In the genomic region with DNA sequence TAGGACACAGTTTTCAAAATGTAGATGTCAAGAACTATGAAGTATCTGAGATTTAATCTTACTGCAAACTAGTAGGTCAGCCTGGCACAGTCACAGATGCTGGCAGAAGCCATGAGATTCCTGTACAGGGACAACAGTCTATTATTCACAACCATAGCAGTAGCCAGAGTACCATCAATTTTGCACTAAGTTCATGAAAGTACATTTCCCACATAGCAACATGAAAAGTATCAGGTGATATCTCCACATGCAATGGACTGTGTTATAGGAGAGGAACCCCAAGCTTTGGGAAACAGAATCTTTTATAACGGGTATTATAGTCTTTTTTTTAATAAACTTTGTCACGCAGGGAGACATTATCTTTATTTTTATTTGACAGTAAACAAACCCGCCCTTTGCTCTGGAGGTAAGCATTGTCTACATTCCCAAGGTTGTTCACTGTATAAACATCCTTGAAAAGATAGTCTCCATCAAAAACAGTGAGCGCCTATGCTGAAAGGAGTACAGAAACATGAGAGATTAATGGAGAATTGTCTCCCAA, we compare ENCODE assay signal across 24 cellular contexts. TPM values are rescaled to one million over a fixed set of nuclear protein-coding genes. Genes with fewer than 3 reads are reported as not detected.
"Had no signal": no experiment of that assay in that cellular context is flagged by ENCODE, and none has a peak within 500 bp of the region (broad histone marks: within the 10 kb centered on the region; RNA-seq: fewer than 3 reads in every experiment).

No MANE protein-coding gene starts in this region.

- H3K4me2 ChIP-seq: smooth muscle cell had no signal

- H3K27ac ChIP-seq: colonic mucosa, left lung, pancreas, psoas muscle, suprapubic skin, thyroid gland had no signal

- ATAC-seq: esophagus mucosa; left lung; pancreas; stimulated activated naive CD8-positive, alpha-beta T cell treated with anti-CD3 and anti-CD28 coated beads, Interleukin-15, Interleukin-2, amounts not matched to agents 100 U/mL and 50 U/mL, for 24 hours had no signal

- H3K27me3 ChIP-seq: colonic mucosa, heart left ventricle, left lung, pancreas, suprapubic skin, thyroid gland had no signal

- H3K4me3 ChIP-seq: colonic mucosa, heart left ventricle, left lung, lung, pancreas, psoas muscle, smooth muscle cell, suprapubic skin, thyroid gland had no signal

- H3K36me3 ChIP-seq: colonic mucosa, heart left ventricle, left lung, pancreas, suprapubic skin, thyroid gland had no signal

- H3K9me3 ChIP-seq: colonic mucosa, heart left ventricle, left lung, pancreas, psoas muscle, suprapubic skin, thyroid gland had no signal

- H3K4me1 ChIP-seq: colonic mucosa, pancreas, psoas muscle had no signal

- DNase-seq: colonic mucosa; effector memory CD4-positive, alpha-beta T cell; heart left ventricle; hypothalamus; kidney glomerular epithelial cell; left lung; mesenchymal stem cell; midbrain; naive B cell; occipital lobe; pancreas; psoas muscle; retina; stimulated activated CD4-positive, alpha-beta T cell treated with anti-CD3 and anti-CD28 coated beads, Interleukin-2, amount 100 ng/mL, for 48 hours; stimulated activated naive CD8-positive, alpha-beta T cell treated with anti-CD3 and anti-CD28 coated beads, Interleukin-15, Interleukin-2, amounts not matched to agents 100 U/mL and 50 U/mL, for 24 hours; thyroid gland had no signal

RNA-seq across cellular contexts. Expression of a gene that starts 44.6 kb away (rescaled TPM):
- total RNA-seq: cerebellum, dermis microvascular lymphatic vessel endothelial cell, esophagus mucosa, fibroblast of lung, glomerular endothelial cell, heart left ventricle, left lung, lung, occipital lobe, psoas muscle, smooth muscle cell, suprapubic skin, thyroid gland had no signal
